ENCODE assay signal across 8 cellular contexts in genomic region chr19:51887522-51888498, GRCh38. TPM values are rescaled to one million over a fixed set of nuclear protein-coding genes. Genes with fewer than 3 reads are reported as not detected.
DNase-seq lines count a peak whose midpoint lies in the region; ATAC-seq and TF ChIP-seq lines count a peak whose summit lies in the region.

ZNF577 (minus strand) TSS chr19:51887951; CDS start chr19:51880382, 7,569 bp downstream.

- H3F3A ChIP-seq in neural cell (ENCODE audit: insufficient read depth, low read length, poor library complexity, severe bottlenecking) = no peaks in the 10 kb centered on the region

- no peak for TF ChIP-seq EP300 in neural cell (conservative IDR thresholded peaks at IDR 0.05; ENCODE audit: poor library complexity, severe bottlenecking)

- H3K4me1 Mint-ChIP-seq in activated naive CD4-positive, alpha-beta T cell treated with anti-CD3 and anti-CD28 coated beads, Interleukin-2, amount 50 U/mL, for 24 hours = peaks cover 5% of the 10 kb centered on the region
- peaks cover 0 to 19% of the 10 kb centered on the region in 2 donors for H3K4me1 Mint-ChIP-seq in stimulated activated naive B cell treated with anti-CD40 and anti-IgM and Interleukin-4, amounts not matched to agents 10 μg/mL and 1 μg/mL and 100 μg/mL, for 72 hours

- TF ChIP-seq CTCF in neural cell (IDR thresholded peaks at IDR 0.05; ENCODE audit: poor library complexity, severe bottlenecking) = no peak

- peaks cover 24% of the 10 kb centered on the region for H3K9me3 ChIP-seq in neural cell (ENCODE audit: low read length)

- ATAC-seq in stimulated activated naive B cell treated with anti-CD40 and anti-IgM and Interleukin-4, amounts not matched to agents 10 μg/mL and 1 μg/mL and 100 μg/mL, for 72 hours (replicated peaks) = peak; percentile 91 to 96
- no peak for ATAC-seq in GM21423 (IDR thresholded peaks at IDR 0.05; ENCODE audit: unreplicated experiment)

- H3K36me3 ChIP-seq in neural cell (ENCODE audit: insufficient read depth, low read length) = peaks cover 33% of the 10 kb centered on the region

- DNase-seq in GM03348 (ENCODE audit: low spot score) (peak; percentile 85), SK-N-DZ (ENCODE audit: low spot score) (peak; percentile 78), germinal center (ENCODE audit: low spot score) (peak; percentile 65), NCI-H1092 (lab: John Stamatoyannopoulos, UW) (no peak)
- peak; percentile 70 for DNase-seq in stimulated activated naive B cell treated with anti-CD40 and anti-IgM and Interleukin-4, amounts not matched to agents 10 μg/mL and 1 μg/mL and 100 μg/mL, for 72 hours

- H3K27me3 ChIP-seq in neural cell (ENCODE audit: insufficient read depth, low read depth, low read length) = no peaks in the 10 kb centered on the region

- no peaks in the 10 kb centered on the region for H3K27me3 Mint-ChIP-seq in activated naive CD4-positive, alpha-beta T cell treated with anti-CD3 and anti-CD28 coated beads, Interleukin-2, amount 50 U/mL, for 24 hours
- H3K27me3 Mint-ChIP-seq in stimulated activated naive B cell treated with anti-CD40 and anti-IgM and Interleukin-4, amounts not matched to agents 10 μg/mL and 1 μg/mL and 100 μg/mL, for 72 hours = no peaks in the 10 kb centered on the region

- H3K9me2 ChIP-seq in neural cell (ENCODE audit: insufficient read depth, low read length) = no peaks in the 10 kb centered on the region

- H3K4me3 ChIP-seq in neural cell (ENCODE audit: low read length) = peak within 1 kb of the TSS; percentile 76

- no peaks in the 10 kb centered on the region for H4K20me1 ChIP-seq in neural cell (ENCODE audit: insufficient read depth)

- peaks cover 12% of the 10 kb centered on the region for H3K9me3 Mint-ChIP-seq in activated naive CD4-positive, alpha-beta T cell treated with anti-CD3 and anti-CD28 coated beads, Interleukin-2, amount 50 U/mL, for 24 hours
- H3K9me3 Mint-ChIP-seq in stimulated activated naive B cell treated with anti-CD40 and anti-IgM and Interleukin-4, amounts not matched to agents 10 μg/mL and 1 μg/mL and 100 μg/mL, for 72 hours = peaks cover 27 to 40% of the 10 kb centered on the region in 2 donors

- peak within 1 kb of the TSS; percentile 67 for H3K9ac ChIP-seq in neural cell (ENCODE audit: low read length)

- H3K4me2 ChIP-seq in neural cell (ENCODE audit: low read length) = peak within 1 kb of the TSS; percentile 76

- H3K27ac Mint-ChIP-seq in activated naive CD4-positive, alpha-beta T cell treated with anti-CD3 and anti-CD28 coated beads, Interleukin-2, amount 50 U/mL, for 24 hours = peak within 1 kb of the TSS; percentile 41
- peak within 1 kb of the TSS; percentile 90 for H3K27ac Mint-ChIP-seq in stimulated activated naive B cell treated with anti-CD40 and anti-IgM and Interleukin-4, amounts not matched to agents 10 μg/mL and 1 μg/mL and 100 μg/mL, for 72 hours

- peak within 1 kb of the TSS; percentile 64 for H3K27ac ChIP-seq in neural cell (ENCODE audit: low read length)

- H3K36me3 Mint-ChIP-seq in activated naive CD4-positive, alpha-beta T cell treated with anti-CD3 and anti-CD28 coated beads, Interleukin-2, amount 50 U/mL, for 24 hours = peaks cover 73% of the 10 kb centered on the region
- H3K36me3 Mint-ChIP-seq in stimulated activated naive B cell treated with anti-CD40 and anti-IgM and Interleukin-4, amounts not matched to agents 10 μg/mL and 1 μg/mL and 100 μg/mL, for 72 hours = peaks cover 69 to 89% of the 10 kb centered on the region in 2 donors

- H3K79me2 ChIP-seq in neural cell (replicated peaks; ENCODE audit: insufficient read depth, low read length) = no peaks in the 10 kb centered on the region

- H2AFZ ChIP-seq in neural cell (ENCODE audit: low read depth, low read length) = peak within 1 kb of the TSS; percentile 66

- peak; percentile 34 for TF ChIP-seq RAD21 in neural cell (conservative IDR thresholded peaks at IDR 0.05)

- peak within 1 kb of the TSS; percentile 88 for H3K4me3 Mint-ChIP-seq in activated naive CD4-positive, alpha-beta T cell treated with anti-CD3 and anti-CD28 coated beads, Interleukin-2, amount 50 U/mL, for 24 hours
- H3K4me3 Mint-ChIP-seq in stimulated activated naive B cell treated with anti-CD40 and anti-IgM and Interleukin-4, amounts not matched to agents 10 μg/mL and 1 μg/mL and 100 μg/mL, for 72 hours = peak within 1 kb of the TSS; percentile 93 to 96

TF ChIP-seq in neural cell, 6 proteins besides CTCF, POLR2A, EP300 and RAD21:
- peak; percentile 40 for TF ChIP-seq SMC3 (conservative IDR thresholded peaks at IDR 0.05; ENCODE audit: poor library complexity)
- no peak for TF ChIP-seq EZH2 (IDR thresholded peaks at IDR 0.05; ENCODE audit: borderline replicate concordance, insufficient read depth, low read length, poor library complexity, severe bottlenecking)
- peak; percentile 82 for TF ChIP-seq MXI1 (conservative IDR thresholded peaks at IDR 0.05; ENCODE audit: poor library complexity, severe bottlenecking)
- peak; percentile 76 for TF ChIP-seq POLR2AphosphoS5 (IDR thresholded peaks at IDR 0.05)
- TF ChIP-seq REST (IDR thresholded peaks at IDR 0.05; ENCODE audit: borderline replicate concordance) = no peak
- peak; percentile 51 for TF ChIP-seq TAF1 (IDR thresholded peaks at IDR 0.05; ENCODE audit: low read depth)

RNA-seq across cellular contexts. Expression of gene ZNF577, which starts in this region (rescaled TPM):
- polyA plus RNA-seq in SK-N-DZ (2014; cell fraction: cytosol; rRNA removed) = 8.5 and 9.0 TPM in 2 replicates
- 14.7 and 35.9 TPM in 2 replicates for polyA plus RNA-seq in SK-N-DZ (2014; cell fraction: nucleus; rRNA removed)
- polyA plus RNA-seq in neural cell = 44.0 and 54.1 TPM in 2 replicates
- 48.5 and 52.4 TPM in 2 replicates for polyA minus RNA-seq in neural cell
